Comparison of ENCODE assay signal across 20 cellular contexts in genomic region chr9:93492327-93492726, GRCh38. TPM values are rescaled to one million over a fixed set of nuclear protein-coding genes. Genes with fewer than 3 reads are reported as not detected.
A peak's percentile ranks its signal among the peaks of the same experiment; 100 is the strongest.
DNase-seq lines count a peak whose midpoint lies in the region; ATAC-seq and TF ChIP-seq lines count a peak whose summit lies in the region.
"Had no signal": no experiment of that assay in that cellular context is flagged by ENCODE, and none has a peak within 500 bp of the region (broad histone marks: within the 10 kb centered on the region; RNA-seq: fewer than 3 reads in every experiment).

No MANE protein-coding gene starts in this region.

- no peak overlapping the region for H2AFZ ChIP-seq in neural progenitor cell (replicated peaks)
- H2AFZ ChIP-seq: GM23248 had no signal

- intact Hi-C loops in Right ventricle myocardium inferior (cut with DNase I) (no loop called here), adrenal gland (cut with DNase I) (no loop called here)

- H3K4me3 Mint-ChIP-seq in T-helper 17 cell: no peak overlapping the region
- no peak overlapping the region for H3K4me3 Mint-ChIP-seq in neural progenitor cell

- H3K27ac ChIP-seq in cardiac muscle cell (peak overlapping the region; percentile 32), neural progenitor cell (no peak overlapping the region), adrenal gland (no peak overlapping the region)
- H3K27ac ChIP-seq: GM23248, SK-N-MC had no signal

- ATAC-seq in Right ventricle myocardium inferior (no peak), T-helper 17 cell (no peak), GM19328 (IDR thresholded peaks at IDR 0.05; ENCODE audit: unreplicated experiment) (no peak)
- ATAC-seq: HepG2 had no signal

- H3K9me3 ChIP-seq in cardiac muscle cell (ENCODE audit: low read depth): no peaks in the 10 kb centered on the region
- no peaks in the 10 kb centered on the region for H3K9me3 ChIP-seq in T-helper 17 cell (ENCODE audit: control insufficient read depth, low read length, poor library complexity, severe bottlenecking)
- no peaks in the 10 kb centered on the region for H3K9me3 ChIP-seq in neural progenitor cell (ENCODE audit: low read depth)
- no peaks in the 10 kb centered on the region for H3K9me3 ChIP-seq in adrenal gland (replicated peaks in 1 of 3)

- H3K79me2 ChIP-seq in neural progenitor cell (ENCODE audit: low read depth): peaks cover 4% of the 10 kb centered on the region

- H3K4me1 Mint-ChIP-seq in T-helper 17 cell (peaks cover 30% of the 10 kb centered on the region), neural progenitor cell (peaks cover 2% of the 10 kb centered on the region)

- H3K36me3 ChIP-seq in cardiac muscle cell (peaks cover 2% of the 10 kb centered on the region), neural progenitor cell (no peaks in the 10 kb centered on the region), adrenal gland (replicated peaks in 1 of 2) (peaks cover 0 to 12% of the 10 kb centered on the region in 2 donors)

- TF ChIP-seq POLR2A in adrenal gland (IDR thresholded peaks at IDR 0.05): no peak

- H3K4me3 ChIP-seq in cardiac muscle cell (no peak overlapping the region), neural progenitor cell (no peak overlapping the region), adrenal gland (no peak overlapping the region)
- H3K4me3 ChIP-seq: GM23248, SK-N-MC had no signal

- no peaks in the 10 kb centered on the region for H3F3A ChIP-seq in neural progenitor cell (ENCODE audit: low read depth)

- no peak overlapping the region for H3K4me2 ChIP-seq in neural progenitor cell

- H3K36me3 Mint-ChIP-seq in T-helper 17 cell (ENCODE audit: low read depth) (peaks cover 17% of the 10 kb centered on the region), neural progenitor cell (peaks cover 26% of the 10 kb centered on the region)

- peaks cover 4% of the 10 kb centered on the region for H4K20me1 ChIP-seq in neural progenitor cell (ENCODE audit: low read depth)

- peak overlapping the region; percentile 49 for H3K27ac Mint-ChIP-seq in T-helper 17 cell
- H3K27ac Mint-ChIP-seq in neural progenitor cell: no peak overlapping the region

- H3K27me3 Mint-ChIP-seq in T-helper 17 cell (no peaks in the 10 kb centered on the region), neural progenitor cell (ENCODE audit: insufficient read depth, low read depth) (no peaks in the 10 kb centered on the region)

- DNase-seq in cardiac muscle cell (ENCODE audit: low read depth in 1 of 2, low spot score in 1 of 2) (no peak), Right ventricle myocardium inferior (ENCODE audit: missing footprints) (no peak), T-helper 17 cell (no peak), neural progenitor cell (ENCODE audit: low spot score) (peak; percentile 16), adrenal gland (no peak), GM19240 (ENCODE audit: insufficient read length, low spot score) (no peak)
- DNase-seq: GM23248, H7, Karpas-422, NCI-H1092, NCI-H1417 treated with DMSO at 0.1 percent for 48 hours, NCI-H1694 treated with DMSO at 0.1 percent for 48 hours, NCI-H2171 treated with DMSO at 0.1 percent for 48 hours, NCI-H446, NCI-H524 treated with DMSO at 0.1 percent for 48 hours, RPMI8226, SHP77 treated with DMSO at 0.1 percent for 48 hours had no signal

- H3K4me1 ChIP-seq in cardiac muscle cell (ENCODE audit: low read depth) (peaks cover 14% of the 10 kb centered on the region), neural progenitor cell (peaks cover 4% of the 10 kb centered on the region), adrenal gland (replicated peaks in 1 of 2) (no peaks in the 10 kb centered on the region)

- H3K27me3 ChIP-seq in cardiac muscle cell (no peaks in the 10 kb centered on the region), neural progenitor cell (no peaks in the 10 kb centered on the region), adrenal gland (no peaks in the 10 kb centered on the region)

- WGBS in adrenal gland, 4 donors: 65 to 74% (median 73%) methylated on average over 5 of the region's 5 CpGs

- H3K9me3 Mint-ChIP-seq in neural progenitor cell: no peaks in the 10 kb centered on the region

- H3K9ac ChIP-seq in neural progenitor cell: no peak overlapping the region
- H3K9ac ChIP-seq: GM23248 had no signal

- TF ChIP-seq CTCF in cardiac muscle cell (IDR thresholded peaks at IDR 0.05; ENCODE audit: low read depth, low read length): no peak
- TF ChIP-seq CTCF in neural progenitor cell (IDR thresholded peaks at IDR 0.05): no peak
- no peak for TF ChIP-seq CTCF in adrenal gland (IDR thresholded peaks at IDR 0.05)

RNA-seq across cellular contexts. Expression of gene FAM120AOS, which starts 38.9 kb away (rescaled TPM):
- total RNA-seq in cardiac muscle cell: 64.6 and 74.6 TPM in 2 replicates
- polyA plus RNA-seq in cardiac muscle cell: 71.9 and 92.4 TPM in 2 replicates
- total RNA-seq in Right ventricle myocardium inferior: 28.4 TPM
- 10 to 100 TPM; 34.8 to 38.8 TPM for total RNA-seq in T-helper 17 cell
- 38.7 and 40.9 TPM in 2 replicates for total RNA-seq in neural progenitor cell (ENCODE audit: low replicate concordance)
- total RNA-seq in adrenal gland: 10 to 100 TPM; 40.6 to 56.1 (median 47.2) TPM
- 10 to 100 TPM; 26.2 to 62.6 (median 26.9) TPM for polyA plus RNA-seq in adrenal gland

RNA-seq across cellular contexts. Expression of gene FAM120A, which starts 40.8 kb away (rescaled TPM):
- total RNA-seq in cardiac muscle cell (31.0 and 39.8 TPM in 2 replicates), Right ventricle myocardium inferior (94.1 TPM), T-helper 17 cell (10 to 100 TPM; 76.9 to 83.6 TPM), neural progenitor cell (ENCODE audit: low replicate concordance) (17.2 and 22.4 TPM in 2 replicates), adrenal gland (100 to 1,000 TPM in 5 of 8 donors, 10 to 100 TPM in 3; 84.4 to 137 (median 113) TPM)
- polyA plus RNA-seq in cardiac muscle cell (12.9 and 14.8 TPM in 2 replicates), adrenal gland (100 to 1,000 TPM in 1 of 3 donors, 10 to 100 TPM in 2; 42.6 to 147 (median 51.6) TPM)
